ENCODE assay signal across 1 cellular context in genomic region chr4:150237110-150237852, GRCh38.
TF ChIP-seq lines count a peak whose summit lies in the region.

No MANE protein-coding gene starts in this region.

TF ChIP-seq in GM23338, 12 proteins besides CTCF, POLR2A, EP300 and RAD21 (continued from another document):
- TF ChIP-seq ZNF462 (CRISPR knock-in tag; IDR thresholded peaks at IDR 0.05) (no peak), ZNF331 (CRISPR knock-in tag; IDR thresholded peaks at IDR 0.05; ENCODE audit: low read depth) (no peak)
